Comparison of ENCODE assay signal across 26 cellular contexts in genomic region chrX:140467211-140467610, GRCh38. TPM values are rescaled to one million over a fixed set of nuclear protein-coding genes. Genes with fewer than 3 reads are reported as not detected.
A peak's percentile ranks its signal among the peaks of the same experiment; 100 is the strongest.
DNase-seq lines count a peak whose midpoint lies in the region; ATAC-seq and TF ChIP-seq lines count a peak whose summit lies in the region.
"Had no signal": no experiment of that assay in that cellular context is flagged by ENCODE, and none has a peak within 500 bp of the region (broad histone marks: within the 10 kb centered on the region; RNA-seq: fewer than 3 reads in every experiment).

No MANE protein-coding gene starts in this region.

- DNase-seq in HS-5 (ENCODE audit: low read depth) (peak; percentile 43), astrocyte of the hippocampus (ENCODE audit: low read depth, low spot score) (peak; percentile 65), islet precursor cell (peak; percentile 54), ascending aorta (ENCODE audit: low spot score in 2 of 2) (no peak), NCI-H446 (lab: John Stamatoyannopoulos, UW) (no peak), GM13976 (ENCODE audit: low spot score) (no peak)
- DNase-seq: ACHN; AML-193; DMS 273 treated with DMSO at 0.1 percent for 48 hours; DND-41; NCI-H1048; NCI-H1436; NCI-H1930; NCI-H2171; NCI-H748 treated with DMSO at 0.1 percent for 48 hours; NK-92 treated with Interleukin-12 subunit alpha and Interleukin-12 subunit beta, amount 100 ng/mL, for 24 hours; Peyer's patch; SW 1271 had no signal

- TF ChIP-seq CTCF in ascending aorta (IDR thresholded peaks at IDR 0.05) (no peak), GM13976 (IDR thresholded peaks at IDR 0.05; ENCODE audit: borderline replicate concordance, control extremely low read depth, extremely low read depth, insufficient read depth, missing control alignments) (no peak)

- no peaks in the 10 kb centered on the region for H3K9me3 ChIP-seq in ascending aorta
- H3K9me3 ChIP-seq: Peyer's patch had no signal

- no peak overlapping the region for H3K4me3 ChIP-seq in ascending aorta
- H3K4me3 ChIP-seq: GM23338, Peyer's patch had no signal

- no peaks in the 10 kb centered on the region for H3K36me3 ChIP-seq in ascending aorta
- H3K36me3 ChIP-seq: Peyer's patch had no signal

- H3K27ac ChIP-seq in ascending aorta: no peak overlapping the region
- H3K27ac ChIP-seq: C4-2B, KMS-11, Peyer's patch had no signal

- intact Hi-C loops in ascending aorta (cut with DNase I): no loop called here

- no peaks in the 10 kb centered on the region for H3K27me3 ChIP-seq in ascending aorta
- H3K27me3 ChIP-seq: Peyer's patch had no signal

- in situ Hi-C loops in GM13976 (cut with MboI; ENCODE audit: low sequenced_read_pairs, unreplicated experiment): no loop called here

- no peak for ATAC-seq in HG02970 (IDR thresholded peaks at IDR 0.05; ENCODE audit: low FRiP score, unreplicated experiment)
- ATAC-seq: GM23338, HCT116, Right ventricle myocardium inferior had no signal

- H3K4me1 ChIP-seq in ascending aorta: no peaks in the 10 kb centered on the region
- H3K4me1 ChIP-seq: Peyer's patch had no signal

RNA-seq across cellular contexts. Expression of gene SOX3, which starts 37.7 kb away (rescaled TPM):
- not detected for total RNA-seq in ascending aorta
- total RNA-seq: NCI-H460, Peyer's patch, Right ventricle myocardium inferior, SK-MEL-5 had no signal

Comparison
In these comparisons a context has a peak if more than half of its experiments do, and no peak if none do; other contexts are left out.
1. DNase-seq: peak in HS-5 (single experiment), astrocyte of the hippocampus (single experiment) and islet precursor cell (single experiment); none in ascending aorta (0 of 2), NCI-H446 (0 of 2) and GM13976 (single experiment).